ENCODE assay signal across 8 cellular contexts in genomic region chr16:10876799-10877341, GRCh38. TPM values are rescaled to one million over a fixed set of nuclear protein-coding genes. Genes with fewer than 3 reads are reported as not detected.
A peak's percentile ranks its signal among the peaks of the same experiment; 100 is the strongest.
DNase-seq lines count a peak whose midpoint lies in the region; ATAC-seq and FAIRE-seq lines count a peak whose summit lies in the region.

CIITA (plus strand) TSS chr16:10877202; CDS start chr16:10877331, 129 bp downstream.

- no peaks in the 10 kb centered on the region for H3K9me3 Mint-ChIP-seq in activated naive CD4-positive, alpha-beta T cell treated with anti-CD3 and anti-CD28 coated beads for 36 hours
- no peaks in the 10 kb centered on the region for H3K9me3 Mint-ChIP-seq in activated T-cell treated with anti-CD3 and anti-CD28 coated beads, Interleukin-2, amount 50 U/mL, for 4 hours

- H3K27ac Mint-ChIP-seq in activated naive CD4-positive, alpha-beta T cell treated with anti-CD3 and anti-CD28 coated beads for 36 hours, result peak within 1 kb of the TSS; percentile 2

- H3K27me3 ChIP-seq in small intestine (ENCODE audit: control insufficient read depth in 2 of 2, insufficient read depth in 2 of 2, low read length in 2 of 2), result no peaks in the 10 kb centered on the region

- DNase-seq in activated naive CD4-positive, alpha-beta T cell treated with anti-CD3 and anti-CD28 coated beads for 36 hours, result peak; percentile 48
- DNase-seq in activated naive CD4-positive, alpha-beta T cell (lab: John Stamatoyannopoulos, UW), result no peak
- DNase-seq in NCI-H226 (peak; percentile 91), glomerular visceral epithelial cell (ENCODE audit: extremely low spot score) (peak; percentile 87), small intestine (peak; percentile 56), retina (no peak)
- DNase-seq in activated T-cell treated with anti-CD3 and anti-CD28 coated beads, Interleukin-2, amount 50 U/mL, for 4 hours, result peak; percentile 17

- peaks cover 77% of the 10 kb centered on the region for H3K27me3 Mint-ChIP-seq in activated naive CD4-positive, alpha-beta T cell treated with anti-CD3 and anti-CD28 coated beads for 36 hours (ENCODE audit: low read depth)
- peaks cover 55% of the 10 kb centered on the region for H3K27me3 Mint-ChIP-seq in activated T-cell treated with anti-CD3 and anti-CD28 coated beads, Interleukin-2, amount 50 U/mL, for 4 hours (ENCODE audit: low read depth)

- H3K4me3 Mint-ChIP-seq in activated naive CD4-positive, alpha-beta T cell treated with anti-CD3 and anti-CD28 coated beads for 36 hours, result no peak within 1 kb of the TSS
- peak within 1 kb of the TSS; percentile 90 for H3K4me3 Mint-ChIP-seq in activated T-cell treated with anti-CD3 and anti-CD28 coated beads, Interleukin-2, amount 50 U/mL, for 4 hours

- peak within 1 kb of the TSS in 1 of 2 donors; percentile 41 for H3K4me3 ChIP-seq in small intestine (ENCODE audit: low read depth in 1 of 2, low read length in 2 of 2)

- H3K36me3 Mint-ChIP-seq in activated naive CD4-positive, alpha-beta T cell treated with anti-CD3 and anti-CD28 coated beads for 36 hours (ENCODE audit: low read depth), result no peaks in the 10 kb centered on the region
- H3K36me3 Mint-ChIP-seq in activated T-cell treated with anti-CD3 and anti-CD28 coated beads, Interleukin-2, amount 50 U/mL, for 4 hours (ENCODE audit: insufficient read depth), result no peaks in the 10 kb centered on the region

- H3K9me3 ChIP-seq in small intestine (ENCODE audit: control insufficient read depth, low read depth), result no peaks in the 10 kb centered on the region

- no peaks in the 10 kb centered on the region for H3K36me3 ChIP-seq in small intestine (ENCODE audit: control insufficient read depth in 2 of 2, insufficient read depth in 2 of 2, low read length in 2 of 2)

- intact Hi-C loops in activated naive CD4-positive, alpha-beta T cell treated with anti-CD3 and anti-CD28 coated beads for 36 hours (cut with micrococcal nuclease), result no loop called here

- peak within 1 kb of the TSS in 1 of 2 donors; percentile 89 for H3K27ac ChIP-seq in small intestine (ENCODE audit: low read depth in 1 of 2, low read length in 1 of 2)

- CTCF ChIA-PET in activated naive CD4-positive, alpha-beta T cell treated with anti-CD3 and anti-CD28 coated beads for 36 hours (lab: Charles Lee), result no interaction called here

- peaks cover 3 to 7% of the 10 kb centered on the region in 2 donors for H3K4me1 ChIP-seq in small intestine (ENCODE audit: control insufficient read depth in 2 of 2, insufficient read depth in 1 of 2, low read depth in 1 of 2, low read length in 1 of 2)

- WGBS in small intestine, 3 donors, result 38 to 49% (median 45%) methylated on average over 9 of the region's 9 CpGs

- ATAC-seq in HG02763 (IDR thresholded peaks at IDR 0.05; ENCODE audit: unreplicated experiment), result peak; percentile 41
- ATAC-seq in activated T-cell treated with anti-CD3 and anti-CD28 coated beads, Interleukin-2, amount 50 U/mL, for 4 hours, result peak; percentile 66 to 78

- H3K4me1 Mint-ChIP-seq in activated naive CD4-positive, alpha-beta T cell treated with anti-CD3 and anti-CD28 coated beads for 36 hours (ENCODE audit: low read depth), result peaks cover 47% of the 10 kb centered on the region
- H3K4me1 Mint-ChIP-seq in activated T-cell treated with anti-CD3 and anti-CD28 coated beads, Interleukin-2, amount 50 U/mL, for 4 hours (ENCODE audit: low read depth), result peaks cover 71% of the 10 kb centered on the region

- FAIRE-seq in small intestine (lab: Jason Lieb, UNC), result no peak

RNA-seq across cellular contexts. Expression of gene CIITA, which starts in this region (rescaled TPM):
- total RNA-seq in activated naive CD4-positive, alpha-beta T cell treated with anti-CD3 and anti-CD28 coated beads for 36 hours, result under 1 TPM; 0.12 to 0.29 TPM
- total RNA-seq in activated T-cell treated with anti-CD3 and anti-CD28 coated beads, Interleukin-2, amount 50 U/mL, for 4 hours, result 1 to 10 TPM; 2.4 to 3.6 (median 2.5) TPM
- 10 to 100 TPM in 2 of 3 donors, 1 to 10 TPM in 1; 9.2 to 11.7 (median 11.6) TPM for polyA plus RNA-seq in small intestine

Comparison
In these comparisons a context has a peak if more than half of its experiments do, and no peak if none do; other contexts are left out.
1. Peak in DNase-seq in activated naive CD4-positive, alpha-beta T cell treated with anti-CD3 and anti-CD28 coated beads for 36 hours; RNA of the gene not detected or under 1 TPM.
2. DNase-seq: peak in NCI-H226 (single experiment), activated T-cell treated with anti-CD3 and anti-CD28 coated beads, Interleukin-2, amount 50 U/mL, for 4 hours (single experiment), glomerular visceral epithelial cell (single experiment) and small intestine (single experiment); none in activated naive CD4-positive, alpha-beta T cell (0 of 4) and retina (single experiment).